1 cellular context compared by ENCODE assay signal in genomic region chr1:226945106-226945857, GRCh38.
TF ChIP-seq lines count a peak whose summit lies in the region.

No MANE protein-coding gene starts in this region.

TF ChIP-seq in HepG2, 621 proteins besides CTCF, POLR2A, EP300 and RAD21 (continued from another document and continues in another):
- TF ChIP-seq ZBTB40 (IDR thresholded peaks at IDR 0.05) (no peak), ZBTB40 (CRISPR knock-in tag; IDR thresholded peaks at IDR 0.05) (peak; percentile 72; the same call in 1 of the 2 replicates), MYPOP (CRISPR knock-in tag; IDR thresholded peaks at IDR 0.05) (peak; percentile 66; the same call in 1 of the 2 replicates), RXRA (CRISPR knock-in tag; IDR thresholded peaks at IDR 0.05) (peak; percentile 37; the same call in 1 of the 2 replicates), FOXP1 (IDR thresholded peaks at IDR 0.05) (peak; percentile 83), FOXP1 (CRISPR knock-in tag; IDR thresholded peaks at IDR 0.05) (peak; percentile 97), ZNF589 (CRISPR knock-in tag; conservative IDR thresholded peaks at IDR 0.05) (peak; percentile 62; the same call in 1 of the 2 replicates), KLF6 (CRISPR knock-in tag; IDR thresholded peaks at IDR 0.05) (no peak; the same call in 1 of the 2 replicates), ARID4A (CRISPR knock-in tag; IDR thresholded peaks at IDR 0.05; ENCODE audit: borderline replicate concordance) (peak; percentile 86), ZHX2 (IDR thresholded peaks at IDR 0.05; ENCODE audit: low read depth) (0 out of 2 replicates have a peak, but pooled peaks have one; percentile 27), ZHX2 (CRISPR knock-in tag; IDR thresholded peaks at IDR 0.05; ENCODE audit: borderline replicate concordance) (no peak), SPEN (CRISPR knock-in tag; IDR thresholded peaks at IDR 0.05; ENCODE audit: low read depth) (peak; percentile 77; the same call in 1 of the 2 replicates), SKIL (CRISPR knock-in tag; IDR thresholded peaks at IDR 0.05; ENCODE audit: borderline replicate concordance) (peak; percentile 26; the same call in 1 of the 2 replicates), CBX2 (IDR thresholded peaks at IDR 0.05; ENCODE audit: low read depth, low read length) (no peak), CBX2 (CRISPR knock-in tag; IDR thresholded peaks at IDR 0.05; ENCODE audit: low read depth) (no peak), ZMYM2 (CRISPR knock-in tag; IDR thresholded peaks at IDR 0.05) (0 out of 2 replicates have a peak, but pooled peaks have one; percentile 35), IRF1 (CRISPR knock-in tag; IDR thresholded peaks at IDR 0.05; ENCODE audit: low read depth) (no peak), TAF15 (IDR thresholded peaks at IDR 0.05; ENCODE audit: low read depth, low read length, poor library complexity, severe bottlenecking) (no peak), ZC3H4 (CRISPR knock-in tag; IDR thresholded peaks at IDR 0.05; ENCODE audit: borderline replicate concordance) (no peak), ZNF451 (CRISPR knock-in tag; IDR thresholded peaks at IDR 0.05) (no peak; the same call in none of the 2 replicates), ZNF501 (CRISPR knock-in tag; IDR thresholded peaks at IDR 0.05) (peak; percentile 79), ZNF275 (CRISPR knock-in tag; IDR thresholded peaks at IDR 0.05; ENCODE audit: borderline replicate concordance) (no peak), ZNF235 (CRISPR knock-in tag; IDR thresholded peaks at IDR 0.05; ENCODE audit: borderline replicate concordance) (no peak), SOX13 (IDR thresholded peaks at IDR 0.05) (no peak), SOX13 (CRISPR knock-in tag; conservative IDR thresholded peaks at IDR 0.05 in 1 of 2, IDR thresholded peaks at IDR 0.05 in 1 of 2) (peak in 1 of 2 experiments; percentile 77; a peak in 2 of 4 replicates), ZNF230 (CRISPR knock-in tag; IDR thresholded peaks at IDR 0.05) (no peak), SALL1 (CRISPR knock-in tag; IDR thresholded peaks at IDR 0.05) (peak; percentile 89), CAMTA2 (CRISPR knock-in tag; IDR thresholded peaks at IDR 0.05; ENCODE audit: borderline replicate concordance) (no peak), TARDBP (CRISPR knock-in tag; IDR thresholded peaks at IDR 0.05) (peak; percentile 20; the same call in 1 of the 2 replicates), SRY (CRISPR knock-in tag; IDR thresholded peaks at IDR 0.05) (peak; percentile 67; the same call in 1 of the 2 replicates), STAG1 (CRISPR knock-in tag; IDR thresholded peaks at IDR 0.05) (peak; percentile 10; the same call in 1 of the 2 replicates), FOXA1 (IDR thresholded peaks at IDR 0.05) (no peak), FOXA1 (CRISPR knock-in tag; IDR thresholded peaks at IDR 0.05) (peak; percentile 90)
